17 cellular contexts compared by ENCODE assay signal in genomic region chr2:233375490-233376314, GRCh38. TPM values are rescaled to one million over a fixed set of nuclear protein-coding genes. Genes with fewer than 3 reads are reported as not detected.
DNase-seq lines count a peak whose midpoint lies in the region; ATAC-seq, FAIRE-seq and TF ChIP-seq lines count a peak whose summit lies in the region.
"Had no signal": no experiment of that assay in that cellular context is flagged by ENCODE, and none has a peak within 500 bp of the region (broad histone marks: within the 10 kb centered on the region; RNA-seq: fewer than 3 reads in every experiment).

No MANE protein-coding gene starts in this region.

- no peak for DNase-seq in A673 (ENCODE audit: low spot score)
- DNase-seq in GM12892 (ENCODE audit: insufficient read length): no peak
- DNase-seq in SK-N-MC (ENCODE audit: low read depth, low spot score): no peak
- DNase-seq in mucosa of descending colon: no peak
- DNase-seq in NCI-H82 (lab: John Stamatoyannopoulos, UW): no peak
- DNase-seq in GOT3 (lab: John Stamatoyannopoulos, UW): no peak
- DNase-seq in stimulated activated CD8-positive, alpha-beta memory T cell treated with anti-CD3 and anti-CD28 coated beads, Interleukin-4, amount 100 ng/mL, for 48 hours: no peak
- DNase-seq: activated CD4-positive, alpha-beta T cell treated with anti-CD3 and anti-CD28 coated beads, Interleukin-2, amount 50 U/mL, for 48 hours; activated effector memory CD4-positive, alpha-beta T cell treated with anti-CD3 and anti-CD28 coated beads, Interleukin-2, amount 50 U/mL, for 16 hours; DMS153; NCI-H2171; stimulated activated CD4-positive, alpha-beta T cell treated with anti-CD3 and anti-CD28 coated beads, Interleukin-4, amount 100 ng/mL, for 4 hours; stimulated activated naive CD4-positive, alpha-beta T cell had no signal

- ATAC-seq in mucosa of descending colon (peak; percentile 47), GM18858 (IDR thresholded peaks at IDR 0.05; ENCODE audit: unreplicated experiment) (no peak)

- no TSS peak for BruUV-seq in A673 (replicated peaks; lab: Mats Ljungman, UMichigan)

- peak; percentile 38 for FAIRE-seq in GM12892 (lab: Jason Lieb, UNC)
- FAIRE-seq: TTC549 had no signal

- H3K4me1 ChIP-seq in A673 (ENCODE audit: insufficient read depth, low read length, poor library complexity, severe bottlenecking) (peaks cover 9% of the 10 kb centered on the region), mucosa of descending colon (ENCODE audit: low read depth) (peaks cover 19% of the 10 kb centered on the region)

- H3K4me3 ChIP-seq in A673 (ENCODE audit: low read depth, low read length, poor library complexity, severe bottlenecking) (no peak overlapping the region), SK-N-MC (0 out of 2 replicates have a peak overlapping the region, but pooled peaks have one; percentile 5), mucosa of descending colon (no peak overlapping the region)
- H3K4me3 ChIP-seq: hepatocyte, sigmoid colon had no signal

- POLR2A ChIA-PET in A673 (lab: Charles Lee; ENCODE audit: low non-redundant PET): no interaction called here

- TF ChIP-seq CTCF in A673 (conservative IDR thresholded peaks at IDR 0.05; ENCODE audit: low read depth, low read length): no peak
- TF ChIP-seq CTCF in mucosa of descending colon (IDR thresholded peaks at IDR 0.05): no peak

- no peaks in the 10 kb centered on the region for H3K27me3 ChIP-seq in A673 (replicated peaks; ENCODE audit: insufficient read depth, low read depth, low read length, poor library complexity)
- H3K27me3 ChIP-seq: hepatocyte, sigmoid colon had no signal

- intact Hi-C loops in A673 (cut with micrococcal nuclease; ENCODE audit: unreplicated experiment): no loop called here
- intact Hi-C loops in mucosa of descending colon (cut with DNase I, micrococcal nuclease): no loop called here

- H3K36me3 ChIP-seq in A673 (ENCODE audit: insufficient read depth, low read length, poor library complexity, severe bottlenecking) (peaks cover 19% of the 10 kb centered on the region), SK-N-MC (ENCODE audit: insufficient read depth, low read length) (peaks cover 40% of the 10 kb centered on the region), mucosa of descending colon (ENCODE audit: low read depth) (no peaks in the 10 kb centered on the region)

- H3K9ac ChIP-seq in SK-N-MC (ENCODE audit: insufficient read length): no peak overlapping the region

- H3K9me3 ChIP-seq in A673 (ENCODE audit: low read depth, low read length, poor library complexity, severe bottlenecking) (no peaks in the 10 kb centered on the region), SK-N-MC (ENCODE audit: low read depth, low read length) (no peaks in the 10 kb centered on the region), mucosa of descending colon (no peaks in the 10 kb centered on the region)
- H3K9me3 ChIP-seq: sigmoid colon had no signal

- H3K27ac ChIP-seq in A673 (ENCODE audit: low read depth, low read length, poor library complexity, severe bottlenecking) (peak overlapping the region; percentile 22), SK-N-MC (peak overlapping the region; percentile 55; the same call in 1 of the 2 replicates)
- H3K27ac ChIP-seq: hepatocyte, sigmoid colon had no signal

- TF ChIP-seq POLR2A in GM12892 (IDR thresholded peaks at IDR 0.05; ENCODE audit: low read depth, low read length): no peak

- CTCF ChIA-PET in A673 (lab: Charles Lee): no interaction called here

RNA-seq across cellular contexts. Expression of gene DGKD, which starts 21.4 kb away (rescaled TPM):
- total RNA-seq in A673 (2021) (106 and 128 TPM in 2 replicates), mucosa of descending colon (100 to 1,000 TPM in 2 of 3 donors, 10 to 100 TPM in 1; 81.8 to 159 (median 102) TPM)
- 63.1 TPM for polyA plus RNA-seq in GM12892 (2012; ENCODE audit: missing spikeins)
